5 cellular contexts compared by ENCODE assay signal in the genomic region with DNA sequence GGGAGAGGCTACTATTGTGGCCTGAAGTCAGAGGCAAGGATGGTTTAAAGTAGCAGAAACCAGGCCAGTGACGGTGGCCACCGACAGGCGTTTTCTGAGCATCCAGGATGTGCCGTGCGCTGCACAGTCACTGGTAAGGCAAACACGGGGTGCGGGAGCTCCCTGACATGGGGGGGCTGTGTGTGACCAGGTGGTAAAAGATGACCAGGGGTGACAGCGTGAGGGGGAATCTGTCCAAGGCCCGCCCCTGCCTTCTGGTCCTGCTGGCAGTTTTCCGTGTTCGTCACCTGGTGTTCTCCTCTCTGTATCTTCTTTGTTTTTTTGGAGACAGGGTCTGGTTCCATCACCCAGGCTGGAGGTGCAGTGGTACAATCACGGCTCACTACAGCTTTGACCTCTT.
"Had no signal": no experiment of that assay in that cellular context is flagged by ENCODE, and none has a peak within 500 bp of the region (broad histone marks: within the 10 kb centered on the region; RNA-seq: fewer than 3 reads in every experiment).

No MANE protein-coding gene starts in this region.

- DNase-seq: H9, HCEC 1CT, IMR-90 had no signal

- ATAC-seq: GM23338, K562 had no signal

- H3K9me3 Mint-ChIP-seq: GM23338 had no signal

- H3K27ac Mint-ChIP-seq: GM23338 had no signal

- H3K4me3 Mint-ChIP-seq: GM23338, H9 had no signal

- H3K4me3 ChIP-seq: GM23338, K562 had no signal
